Comparison of ENCODE assay signal across 17 cellular contexts in genomic region chr13:28451482-28452217, GRCh38. TPM values are rescaled to one million over a fixed set of nuclear protein-coding genes. Genes with fewer than 3 reads are reported as not detected.
A peak's percentile ranks its signal among the peaks of the same experiment; 100 is the strongest.
DNase-seq lines count a peak whose midpoint lies in the region; TF ChIP-seq lines count a peak whose summit lies in the region.
"Had no signal": no experiment of that assay in that cellular context is flagged by ENCODE, and none has a peak within 500 bp of the region (broad histone marks: within the 10 kb centered on the region; RNA-seq: fewer than 3 reads in every experiment).

No MANE protein-coding gene starts in this region.

- peak overlapping the region; percentile 56 for H3K27ac ChIP-seq in C4-2B
- no peak overlapping the region for H3K27ac ChIP-seq in SJCRH30
- H3K27ac ChIP-seq: lower lobe of right lung, tibial nerve had no signal

- no peaks in the 10 kb centered on the region for H3K4me1 ChIP-seq in SJCRH30

- no peak for TF ChIP-seq CTCF in C4-2B (conservative IDR thresholded peaks at IDR 0.05)
- no peak for TF ChIP-seq CTCF in fibroblast of the aortic adventitia (IDR thresholded peaks at IDR 0.05; ENCODE audit: insufficient read depth, low read length)
- no peak for TF ChIP-seq CTCF in nephron progenitor cell (IDR thresholded peaks at IDR 0.05)

- H3K27me3 Mint-ChIP-seq in nephron progenitor cell (ENCODE audit: low read depth, poor library complexity), result peaks cover 7% of the 10 kb centered on the region

- peaks cover 16% of the 10 kb centered on the region for H3K9me3 Mint-ChIP-seq in nephron progenitor cell

- H3K9me3 ChIP-seq in SJCRH30 (replicated peaks), result 0 out of 2 replicates have a peak, but pooled peaks cover 5% of the 10 kb centered on the region

- no peaks in the 10 kb centered on the region for H3K36me3 ChIP-seq in SJCRH30
- H3K36me3 ChIP-seq: lower lobe of right lung, tibial nerve had no signal

- H3K4me1 Mint-ChIP-seq in nephron progenitor cell, result peaks cover 33% of the 10 kb centered on the region

- H3K36me3 Mint-ChIP-seq in nephron progenitor cell (ENCODE audit: low read depth), result peaks cover 23% of the 10 kb centered on the region

- DNase-seq in SJCRH30 (peak; percentile 4 to 10), fibroblast of the aortic adventitia (ENCODE audit: low read depth) (peak; percentile 63), nephron progenitor cell (peak; percentile 25), kidney glomerular epithelial cell (lab: John Stamatoyannopoulos, UW) (no peak), GF-D8 (lab: John Stamatoyannopoulos, UW) (no peak), UCSD-AML1 (lab: John Stamatoyannopoulos, UW; ENCODE audit: unreplicated experiment) (no peak)
- DNase-seq in activated naive CD4-positive, alpha-beta T cell (lab: John Stamatoyannopoulos, UW), result no peak
- DNase-seq: activated CD4-positive, alpha-beta T cell treated with anti-CD3 and anti-CD28 coated beads for 48 hours; activated T-cell treated with anti-CD3 and anti-CD28 coated beads, Interleukin-2, amount 50 U/mL, for 4 hours; effector CD4-positive, alpha-beta T cell; lower lobe of right lung; NCI-H1105; NCI-H524; occipital lobe; T-helper 2 cell had no signal

- H3K4me3 ChIP-seq in SJCRH30 (no peak overlapping the region), fibroblast of the aortic adventitia (ENCODE audit: low read depth, low read length) (peak overlapping the region; percentile 48)
- H3K4me3 ChIP-seq: lower lobe of right lung, tibial nerve had no signal

- no peaks in the 10 kb centered on the region for H3K27me3 ChIP-seq in SJCRH30
- H3K27me3 ChIP-seq: tibial nerve had no signal

- H3K4me3 Mint-ChIP-seq in nephron progenitor cell, result no peak overlapping the region
- H3K4me3 Mint-ChIP-seq: activated T-cell treated with anti-CD3 and anti-CD28 coated beads, Interleukin-2, amount 50 U/mL, for 4 hours had no signal

- peak overlapping the region; percentile 45 for H3K27ac Mint-ChIP-seq in nephron progenitor cell

RNA-seq across cellular contexts. Expression of gene FLT1, which starts 43.3 kb away (rescaled TPM):
- total RNA-seq in SJCRH30 (2014; rRNA removed; shearing (Covaris generic)), result 0.25 and 0.36 TPM in 2 replicates
- 0.36 and 1.3 TPM in 2 replicates for total RNA-seq in fibroblast of the aortic adventitia (ENCODE audit: low replicate concordance)

Comparison
In these comparisons a context has a peak if more than half of its experiments do, and no peak if none do; other contexts are left out.
1. DNase-seq: peak in SJCRH30 (2 of 2), fibroblast of the aortic adventitia (single experiment) and nephron progenitor cell (single experiment); none in kidney glomerular epithelial cell (single experiment), activated naive CD4-positive, alpha-beta T cell (0 of 4), GF-D8 (single experiment) and UCSD-AML1 (single experiment).